Comparison of ENCODE assay signal across 26 cellular contexts in the genomic region with DNA sequence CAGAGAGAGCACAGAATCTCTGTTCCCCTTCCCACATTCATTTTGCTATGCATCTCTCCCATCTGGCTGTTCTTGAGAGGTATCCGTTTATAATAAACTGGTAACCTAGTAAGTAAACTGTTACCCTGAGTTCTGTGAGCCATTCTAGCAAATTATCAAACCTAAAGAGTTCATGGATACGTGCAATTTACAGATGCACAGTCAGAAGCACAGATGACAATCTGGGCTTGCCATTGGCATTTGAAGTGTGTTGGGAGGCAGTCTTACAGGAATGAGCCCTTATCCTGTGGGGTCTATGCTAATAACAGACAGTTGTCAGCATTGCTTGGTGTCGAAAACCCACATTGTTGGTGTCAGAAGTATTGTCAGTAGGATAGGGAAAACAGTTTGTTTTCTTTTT.
"Had no signal": no experiment of that assay in that cellular context is flagged by ENCODE, and none has a peak within 500 bp of the region (broad histone marks: within the 10 kb centered on the region; RNA-seq: fewer than 3 reads in every experiment).

No MANE protein-coding gene starts in this region.

- H3K4me1 ChIP-seq: esophagus muscularis mucosa, foreskin keratinocyte, gastroesophageal sphincter, heart left ventricle, lower lobe of right lung, prostate gland, right atrium auricular region, sigmoid colon, thyroid gland had no signal

- H3K36me3 Mint-ChIP-seq: immature natural killer cell; naive thymus-derived CD8-positive, alpha-beta T cell; stimulated activated effector memory CD8-positive, alpha-beta T cell treated with anti-CD3 and anti-CD28 coated beads, Interleukin-12 subunit alpha, Interleukin-12 subunit beta, amount 100 ng/mL, for 72 hours had no signal

- H2AFZ ChIP-seq: hepatocyte had no signal

- H3K27ac Mint-ChIP-seq: dendritic cell treated with granulocyte-macrophage colony-stimulating factor and Interleukin-4, amounts not matched to agents 40 ng/mL and 50 ng/mL, for 4 days; endodermal cell; immature natural killer cell; naive thymus-derived CD8-positive, alpha-beta T cell; nephron progenitor cell; stimulated activated effector memory CD8-positive, alpha-beta T cell treated with anti-CD3 and anti-CD28 coated beads, Interleukin-12 subunit alpha, Interleukin-12 subunit beta, amount 100 ng/mL, for 72 hours had no signal

- H3K27ac ChIP-seq: esophagus muscularis mucosa, foreskin keratinocyte, gastroesophageal sphincter, heart left ventricle, hepatocyte, lower lobe of right lung, prostate gland, right atrium auricular region, sigmoid colon, stomach, thyroid gland had no signal

- H3K4me1 Mint-ChIP-seq: immature natural killer cell; naive thymus-derived CD8-positive, alpha-beta T cell; stimulated activated effector memory CD8-positive, alpha-beta T cell treated with anti-CD3 and anti-CD28 coated beads, Interleukin-12 subunit alpha, Interleukin-12 subunit beta, amount 100 ng/mL, for 72 hours had no signal

- H3K36me3 ChIP-seq: esophagus muscularis mucosa, gastroesophageal sphincter, heart left ventricle, lower lobe of right lung, prostate gland, right atrium auricular region, sigmoid colon, stomach, thyroid gland had no signal

- H3K9me3 ChIP-seq: esophagus muscularis mucosa, gastroesophageal sphincter, lower lobe of right lung, prostate gland, right atrium auricular region, sigmoid colon, stomach, thyroid gland had no signal

- H3K79me2 ChIP-seq: hepatocyte had no signal

- H3K4me2 ChIP-seq: hepatocyte had no signal

- H3K27me3 ChIP-seq: esophagus muscularis mucosa, foreskin keratinocyte, gastroesophageal sphincter, heart left ventricle, hepatocyte, right atrium auricular region, sigmoid colon, stomach, thyroid gland had no signal

- H3K9me3 Mint-ChIP-seq: dendritic cell treated with granulocyte-macrophage colony-stimulating factor and Interleukin-4, amounts not matched to agents 40 ng/mL and 50 ng/mL, for 4 days had no signal

- FAIRE-seq: endothelial cell of umbilical vein had no signal

- H3K4me3 ChIP-seq: esophagus muscularis mucosa, gastroesophageal sphincter, heart left ventricle, hepatocyte, lower lobe of right lung, prostate gland, right atrium auricular region, sigmoid colon, stomach, thyroid gland had no signal

- H3K27me3 Mint-ChIP-seq: dendritic cell treated with granulocyte-macrophage colony-stimulating factor and Interleukin-4, amounts not matched to agents 40 ng/mL and 50 ng/mL, for 4 days; naive thymus-derived CD8-positive, alpha-beta T cell had no signal

- DNase-seq: effector CD8-positive, alpha-beta T cell; endodermal cell; foreskin keratinocyte; heart left ventricle; immature natural killer cell; islet precursor cell; left ventricle myocardium superior; lower lobe of right lung; naive thymus-derived CD8-positive, alpha-beta T cell; nephron progenitor cell; nucleus accumbens; sigmoid colon; stimulated activated CD4-positive, alpha-beta T cell treated with anti-CD3 and anti-CD28 coated beads, Interleukin-2, amount 100 ng/mL, for 24 hours; stimulated activated CD4-positive, alpha-beta T cell treated with anti-CD3 and anti-CD28 coated beads, Interleukin-4, amount 100 ng/mL, for 24 hours; stimulated activated naive CD4-positive, alpha-beta T cell treated with Interleukin-2 at 50 U/mL for 16 hours; stomach; thyroid gland; trophoblast cell had no signal

- ATAC-seq: foreskin keratinocyte; gastroesophageal sphincter; heart left ventricle; left ventricle myocardium superior; lower lobe of right lung; naive thymus-derived CD8-positive, alpha-beta T cell; stimulated activated effector memory CD8-positive, alpha-beta T cell treated with anti-CD3 and anti-CD28 coated beads, Interleukin-12 subunit alpha, Interleukin-12 subunit beta, amount 100 ng/mL, for 72 hours had no signal

- H3K4me3 Mint-ChIP-seq: dendritic cell treated with granulocyte-macrophage colony-stimulating factor and Interleukin-4, amounts not matched to agents 40 ng/mL and 50 ng/mL, for 4 days; endodermal cell; immature natural killer cell; naive thymus-derived CD8-positive, alpha-beta T cell; nephron progenitor cell; stimulated activated effector memory CD8-positive, alpha-beta T cell treated with anti-CD3 and anti-CD28 coated beads, Interleukin-12 subunit alpha, Interleukin-12 subunit beta, amount 100 ng/mL, for 72 hours had no signal
